Comparison of ENCODE assay signal across 8 cellular contexts in the genomic region with DNA sequence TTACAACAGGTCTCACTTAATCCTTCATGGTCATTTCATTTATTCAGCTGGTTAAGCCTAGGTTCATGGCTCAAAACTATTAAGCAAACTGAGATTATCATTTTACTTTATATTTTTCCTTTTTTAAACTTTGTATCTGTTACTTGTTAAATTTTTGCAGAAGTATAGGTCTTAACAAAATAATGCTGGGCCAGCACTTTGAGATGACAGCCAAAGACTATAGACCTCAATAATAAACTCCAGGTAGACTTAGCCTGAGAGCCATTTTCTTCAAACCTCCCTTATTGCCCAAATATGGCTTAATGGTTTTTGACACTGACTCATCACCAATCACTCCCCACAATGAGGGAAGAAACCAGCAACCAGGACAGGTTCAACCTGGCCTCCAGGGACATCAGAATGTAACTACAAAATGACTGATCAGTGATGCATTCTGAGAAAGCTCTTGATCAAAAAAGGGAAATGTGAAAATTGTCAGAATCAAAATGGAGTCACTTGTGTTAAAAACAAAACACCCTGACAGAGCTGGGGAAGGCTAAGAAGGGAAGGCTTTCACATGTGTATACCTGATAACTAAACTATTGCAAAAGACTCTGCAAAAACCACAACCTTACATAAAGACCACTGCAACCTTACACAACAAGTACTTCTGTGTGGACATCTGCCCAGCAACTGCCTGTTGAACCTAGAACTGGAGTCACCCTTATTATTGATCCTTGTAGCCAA. TPM values are rescaled to one million over a fixed set of nuclear protein-coding genes. Genes with fewer than 3 reads are reported as not detected.
DNase-seq lines count a peak whose midpoint lies in the region; ATAC-seq, FAIRE-seq and TF ChIP-seq lines count a peak whose summit lies in the region.

No MANE protein-coding gene starts in this region.

- H2BK12ac ChIP-seq in H1 (ENCODE audit: low read depth, low read length): no peak overlapping the region

- no peak overlapping the region for H3K27ac Mint-ChIP-seq in progenitor cell of endocrine pancreas

- H2BK15ac ChIP-seq in H1 (ENCODE audit: low read length): no peak overlapping the region

- no peak overlapping the region for H3K27ac ChIP-seq in H1 (ENCODE audit: low read depth, low read length)

- no peak overlapping the region for H3K9ac ChIP-seq in H1 (replicated peaks in 1 of 4; ENCODE audit: extremely low read depth in 1 of 4, low read depth in 3 of 4, low read length in 3 of 4)

- H3K14ac ChIP-seq in H1 (ENCODE audit: insufficient read length): no peak overlapping the region

- peak; percentile 18 for DNase-seq in KBM-7
- no peak for DNase-seq in H1 (ENCODE audit: low read depth in 1 of 2, low spot score in 2 of 2)
- no peak for DNase-seq in progenitor cell of endocrine pancreas (ENCODE audit: low spot score, unreplicated experiment)
- no peak for DNase-seq in NCI-H1436 (lab: John Stamatoyannopoulos, UW)
- no peak for DNase-seq in DMS114 treated with DMSO at 0.1 percent for 48 hours (lab: John Stamatoyannopoulos, UW; ENCODE audit: unreplicated experiment)
- no peak for DNase-seq in activated gamma-delta T cell treated with Interleukin-2 at 50 U/mL for 16 hours

- no peak overlapping the region for H3K4me2 ChIP-seq in H1 (ENCODE audit: insufficient read depth in 1 of 2, low read depth in 2 of 2, low read length in 2 of 2)

- H3K23ac ChIP-seq in H1 (ENCODE audit: insufficient read length): no peak overlapping the region

- H3K4ac ChIP-seq in H1 (replicated peaks; ENCODE audit: insufficient read length, low read depth, low read length): no peak overlapping the region

- peaks cover 0 to 11% (median 10%) of the 10 kb centered on the region in 4 experiments; a peak in 6 of 7 replicates for H3K27me3 ChIP-seq in H1 (replicated peaks in 1 of 4; ENCODE audit: control insufficient read depth in 3 of 4, extremely low read depth in 1 of 4, insufficient read depth in 3 of 4, low read length in 3 of 4)

- no peaks in the 10 kb centered on the region for H3K79me1 ChIP-seq in H1 (ENCODE audit: low read depth, low read length)

- H3K36me3 Mint-ChIP-seq in progenitor cell of endocrine pancreas (ENCODE audit: insufficient read depth): peaks cover 1% of the 10 kb centered on the region

- no peak overlapping the region for H2AFZ ChIP-seq in H1 (ENCODE audit: low read length)

- peaks cover 0 to 2% (median 0%) of the 10 kb centered on the region in 4 experiments; a peak in 3 of 7 replicates for H3K4me1 ChIP-seq in H1 (replicated peaks in 1 of 4; ENCODE audit: control insufficient read depth in 3 of 4, insufficient read depth in 4 of 4, low read length in 3 of 4)

- ATAC-seq in GM18499 (IDR thresholded peaks at IDR 0.05; ENCODE audit: insufficient read depth, unreplicated experiment): peak; percentile 67
- ATAC-seq in GM21576 (IDR thresholded peaks at IDR 0.05; ENCODE audit: unreplicated experiment): peak; percentile 63

- TF ChIP-seq POLR2A in H1 (IDR thresholded peaks at IDR 0.05; ENCODE audit: control extremely low read depth in 1 of 2, low read depth in 2 of 2, low read length in 2 of 2): no peak

- no peak overlapping the region for H2BK5ac ChIP-seq in H1 (ENCODE audit: low read depth, low read length)

- H3K56ac ChIP-seq in H1 (replicated peaks; ENCODE audit: insufficient read length, low read depth, low read length): no peak overlapping the region

- no peak overlapping the region for H4K5ac ChIP-seq in H1 (ENCODE audit: insufficient read length, low read depth, low read length)

- H2BK120ac ChIP-seq in H1 (replicated peaks; ENCODE audit: low read depth, low read length): no peak overlapping the region

- no peak for TF ChIP-seq RAD21 in H1 (IDR thresholded peaks at IDR 0.05 in 1 of 2, conservative IDR thresholded peaks at IDR 0.05 in 1 of 2; ENCODE audit: low read depth in 2 of 2, low read length in 2 of 2)

- in situ Hi-C loops in KBM-7 (cut with MboI; ENCODE audit: low pct_unique_long_range_greater_than_20kb, low sequenced_read_pairs): loop anchor here (25.0 kb wide), 1 partner anchor 117 kb away; a partner anchor contains a TSS

- H3K18ac ChIP-seq in H1 (ENCODE audit: extremely low read depth, low read length): no peak overlapping the region

- TF ChIP-seq CTCF in H1 (IDR thresholded peaks at IDR 0.05; ENCODE audit: control extremely low read depth in 1 of 3, insufficient read depth in 1 of 3, low read depth in 1 of 3, low read length in 3 of 3) (no peak), progenitor cell of endocrine pancreas (IDR thresholded peaks at IDR 0.05; ENCODE audit: unreplicated experiment) (no peak)

- peaks cover 4% of the 10 kb centered on the region for H3K9me3 Mint-ChIP-seq in progenitor cell of endocrine pancreas (ENCODE audit: low read depth)

- no peak overlapping the region for H3K4me3 ChIP-seq in H1 (ENCODE audit: extremely low read depth in 1 of 4, insufficient read depth in 2 of 4, low read depth in 3 of 4, low read length in 4 of 4)

- no peak overlapping the region for H2AK5ac ChIP-seq in H1 (ENCODE audit: low read depth, low read length)

- H3K36me3 ChIP-seq in H1 (ENCODE audit: control insufficient read depth in 2 of 4, insufficient read depth in 4 of 4, low read length in 3 of 4): no peaks in the 10 kb centered on the region

- peaks cover 9% of the 10 kb centered on the region for H3K4me1 Mint-ChIP-seq in progenitor cell of endocrine pancreas (ENCODE audit: low read depth)

- H3K4me3 Mint-ChIP-seq in progenitor cell of endocrine pancreas (ENCODE audit: low read depth): no peak overlapping the region

- TF ChIP-seq EP300 in H1 (IDR thresholded peaks at IDR 0.05; ENCODE audit: borderline replicate concordance in 1 of 2, low read depth in 2 of 2, low read length in 2 of 2): no peak

- no peaks in the 10 kb centered on the region; a peak in 1 of 4 replicates for H3K9me3 ChIP-seq in H1 (ENCODE audit: insufficient read depth in 2 of 2, low read depth in 1 of 2, low read length in 1 of 2)

- no peak overlapping the region for H2BK20ac ChIP-seq in H1 (ENCODE audit: low read length)

- CTCF ChIA-PET in H1 (lab: Charles Lee; ENCODE audit: partially characterized antibody): interaction anchor here (0.7 to 1.5 kb wide), 4 partner anchors 48 to 113 kb away, joined by 3 read pairs; no protein-coding TSS in a partner anchor

- POLR2A ChIA-PET in H1 (lab: Charles Lee; ENCODE audit: partially characterized antibody): no interaction called here

- peaks cover 6% of the 10 kb centered on the region for H3K23me2 ChIP-seq in H1 (ENCODE audit: low read depth, low read length)

- H3K27me3 Mint-ChIP-seq in progenitor cell of endocrine pancreas: peaks cover 11% of the 10 kb centered on the region

- H4K20me1 ChIP-seq in H1 (replicated peaks in 1 of 2; ENCODE audit: control insufficient read depth in 1 of 2, insufficient read depth in 2 of 2, low read length in 2 of 2): no peaks in the 10 kb centered on the region

- FAIRE-seq in H1 (lab: Jason Lieb, UNC): no peak

- H3K79me2 ChIP-seq in H1 (ENCODE audit: control insufficient read depth in 1 of 2, insufficient read depth in 2 of 2, low read length in 2 of 2): no peaks in the 10 kb centered on the region

- no peak overlapping the region for H4K91ac ChIP-seq in H1 (replicated peaks; ENCODE audit: insufficient read length, low read length)

- H4K8ac ChIP-seq in H1 (ENCODE audit: extremely low read depth, insufficient read depth, low read length): no peak overlapping the region

TF ChIP-seq in H1, 55 proteins besides CTCF, POLR2A, EP300 and RAD21:
- TF ChIP-seq TAF1 (IDR thresholded peaks at IDR 0.05; ENCODE audit: low read depth, low read length) (no peak), SRF (IDR thresholded peaks at IDR 0.05; ENCODE audit: low read depth, low read length) (0 out of 2 replicates have a peak, but pooled peaks have one; percentile 57)

RNA-seq across cellular contexts. Expression of a gene that starts 2.1 kb away (rescaled TPM):
- 4.2 and 5.3 TPM in 2 replicates for total RNA-seq in H1 (2021; fragmentation: NEBNext Ultra II Directional; extraction: Animal tissue kit (Norgen Biotek cat#: 25700))
- polyA plus RNA-seq in H1 (2011; rRNA removed): 1.4 and 2.0 TPM in 2 replicates
- polyA plus RNA-seq in H1 (2011; cell fraction: cytosol; rRNA removed): 1.9 TPM
- polyA plus RNA-seq in H1 (2011; cell fraction: nucleus; rRNA removed): 2.2 TPM
- 2.5 to 3.1 TPM (median 2.6 TPM) in 4 replicates for polyA plus RNA-seq in H1 (2012, experiment 1 of 2)
- 0.80 TPM for polyA plus RNA-seq in H1 (2012, experiment 2 of 2)
- polyA plus RNA-seq in H1 (2013, experiment 1 of 2): 5.3 TPM
- 6.2 TPM for polyA plus RNA-seq in H1 (2013, experiment 2 of 2)
- polyA minus RNA-seq in H1 (2011; rRNA and poly(A)+ RNA removed): 1.4 and 1.6 TPM in 2 replicates
- 5.4 TPM for polyA minus RNA-seq in H1 (2011; cell fraction: cytosol; rRNA and poly(A)+ RNA removed)
- polyA minus RNA-seq in H1 (2011; cell fraction: nucleus; rRNA and poly(A)+ RNA removed): 3.9 TPM
- total RNA-seq in progenitor cell of endocrine pancreas: 19.4 and 21.3 TPM in 2 replicates
